In the genomic region with DNA sequence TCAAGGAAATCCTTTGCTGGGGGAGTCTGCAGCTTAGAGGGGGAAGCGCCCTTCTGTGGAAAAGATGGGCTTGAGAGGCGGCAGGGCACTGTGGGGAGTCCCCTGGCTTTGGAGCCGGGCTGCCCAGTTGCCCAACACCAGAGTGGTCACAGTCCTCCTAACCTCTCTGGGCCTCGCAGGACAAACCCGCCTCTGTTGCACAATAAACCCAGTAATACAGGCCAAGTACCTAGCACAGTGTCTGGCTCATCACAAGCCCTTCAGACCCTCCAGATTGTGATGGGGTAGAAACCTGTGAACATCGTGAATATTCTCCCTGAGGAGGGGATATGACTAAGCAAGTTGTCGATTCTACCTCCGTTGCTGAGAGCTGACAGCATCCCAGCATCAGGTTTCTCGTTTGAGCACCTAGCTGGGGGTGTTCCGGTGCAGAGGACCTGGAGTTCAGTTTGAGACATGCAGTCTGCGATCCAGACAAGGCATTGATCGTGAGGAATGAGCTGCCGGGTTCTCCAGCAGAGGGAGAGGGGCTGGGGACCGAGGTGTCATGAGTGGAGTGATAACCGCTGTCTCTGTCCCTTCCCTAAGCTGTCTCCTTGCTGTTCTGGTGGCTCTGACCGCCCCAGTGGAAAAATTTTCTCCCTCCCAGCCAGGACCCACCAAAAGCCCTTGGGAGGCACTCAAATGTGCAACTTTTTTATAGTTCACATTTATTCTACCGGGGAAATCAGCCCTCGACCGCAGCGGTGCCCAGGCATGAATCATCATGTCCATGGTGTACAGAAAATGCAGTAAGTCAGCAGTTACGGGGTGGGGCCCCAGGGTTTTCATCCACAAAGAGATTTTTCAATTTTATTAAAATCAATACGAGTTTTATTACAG, we compare ENCODE assay signal across 13 cellular contexts.
DNase-seq lines count a peak whose midpoint lies in the region; ATAC-seq and TF ChIP-seq lines count a peak whose summit lies in the region.
"Had no signal": no experiment of that assay in that cellular context is flagged by ENCODE, and none has a peak within 500 bp of the region (broad histone marks: within the 10 kb centered on the region; RNA-seq: fewer than 3 reads in every experiment).

No MANE protein-coding gene starts in this region.

- peaks cover 5% of the 10 kb centered on the region for H3K4me1 Mint-ChIP-seq in endodermal cell
- no peaks in the 10 kb centered on the region for H3K4me1 Mint-ChIP-seq in activated T-helper 17 cell treated with anti-CD3 and anti-CD28 coated beads, Interleukin-2, amount 50 U/mL, for 72 hours
- H3K4me1 Mint-ChIP-seq: activated CD4-positive, alpha-beta T cell treated with anti-CD3 and anti-CD28 coated beads, Interleukin-2, amount 10 ng/mL, durations not matched to agents 7 days and 5 days had no signal

- no peaks in the 10 kb centered on the region for H3K4me1 ChIP-seq in endodermal cell (ENCODE audit: control insufficient read depth, insufficient read depth, low read length)

- H3K27me3 ChIP-seq in H7 (ENCODE audit: control insufficient read depth, insufficient read depth, low read length) = no peaks in the 10 kb centered on the region
- no peaks in the 10 kb centered on the region for H3K27me3 ChIP-seq in endodermal cell (ENCODE audit: control insufficient read depth, insufficient read depth, low read length, poor library complexity, severe bottlenecking)

- TF ChIP-seq CTCF in endodermal cell (conservative IDR thresholded peaks at IDR 0.05) = peak; percentile 22
- TF ChIP-seq CTCF in retinal pigment epithelial cell (conservative IDR thresholded peaks at IDR 0.05; ENCODE audit: low read depth, low read length) = peak; percentile 10

- H3K4me3 ChIP-seq in H7 (ENCODE audit: insufficient read depth, low read depth, low read length) = no peak overlapping the region
- H3K4me3 ChIP-seq in endodermal cell (ENCODE audit: low read length) = no peak overlapping the region
- H3K4me3 ChIP-seq in retinal pigment epithelial cell (ENCODE audit: low read length) = no peak overlapping the region

- no peak overlapping the region for H3K9ac ChIP-seq in endodermal cell (ENCODE audit: extremely low read depth, low read length, poor library complexity, severe bottlenecking)

- no peaks in the 10 kb centered on the region for H3K9me3 Mint-ChIP-seq in endodermal cell
- no peaks in the 10 kb centered on the region for H3K9me3 Mint-ChIP-seq in activated T-helper 17 cell treated with anti-CD3 and anti-CD28 coated beads, Interleukin-2, amount 50 U/mL, for 72 hours
- H3K9me3 Mint-ChIP-seq: activated CD4-positive, alpha-beta T cell treated with anti-CD3 and anti-CD28 coated beads, Interleukin-2, amount 10 ng/mL, durations not matched to agents 7 days and 5 days; activated naive CD4-positive, alpha-beta T cell treated with anti-CD3 and anti-CD28 coated beads, Interleukin-2, amount 50 U/mL, for 72 hours had no signal

- peak; percentile 36 for DNase-seq in H7
- DNase-seq in NOMO-1 treated with DMSO at 0.1 percent for 48 hours (lab: John Stamatoyannopoulos, UW; ENCODE audit: unreplicated experiment) = peak; percentile 51
- peak; percentile 51 for DNase-seq in endodermal cell
- DNase-seq in retinal pigment epithelial cell (ENCODE audit: low read depth) = peak; percentile 12
- no peak for DNase-seq in activated CD4-positive, alpha-beta T cell treated with anti-CD3 and anti-CD28 coated beads, Interleukin-2, amount 50 U/mL, for 1 hour
- DNase-seq: activated CD4-positive, alpha-beta T cell treated with anti-CD3 and anti-CD28 coated beads, Interleukin-2, amount 10 ng/mL, durations not matched to agents 7 days and 5 days; DMS 273 treated with DMSO at 0.1 percent for 48 hours; midbrain; NCI-H2081 treated with DMSO at 0.1 percent for 48 hours; SHP77 had no signal

- ATAC-seq in HG02981 (IDR thresholded peaks at IDR 0.05; ENCODE audit: unreplicated experiment) = no peak
- no peak for ATAC-seq in activated T-helper 17 cell treated with anti-CD3 and anti-CD28 coated beads, Interleukin-2, amount 50 U/mL, for 72 hours (replicated peaks)
- ATAC-seq: activated naive CD4-positive, alpha-beta T cell treated with anti-CD3 and anti-CD28 coated beads, Interleukin-2, amount 50 U/mL, for 72 hours had no signal

- H3K27me3 Mint-ChIP-seq in endodermal cell (ENCODE audit: insufficient read depth) = peaks cover 10% of the 10 kb centered on the region
- no peaks in the 10 kb centered on the region for H3K27me3 Mint-ChIP-seq in activated T-helper 17 cell treated with anti-CD3 and anti-CD28 coated beads, Interleukin-2, amount 50 U/mL, for 72 hours

- no peaks in the 10 kb centered on the region for H3K9me3 ChIP-seq in endodermal cell (ENCODE audit: control insufficient read depth, low read length)

- H3K4me3 Mint-ChIP-seq in endodermal cell = no peak overlapping the region
- no peak overlapping the region for H3K4me3 Mint-ChIP-seq in activated T-helper 17 cell treated with anti-CD3 and anti-CD28 coated beads, Interleukin-2, amount 50 U/mL, for 72 hours
- H3K4me3 Mint-ChIP-seq: activated CD4-positive, alpha-beta T cell treated with anti-CD3 and anti-CD28 coated beads, Interleukin-2, amount 10 ng/mL, durations not matched to agents 7 days and 5 days had no signal

- H3K27ac Mint-ChIP-seq in endodermal cell = no peak overlapping the region
- no peak overlapping the region for H3K27ac Mint-ChIP-seq in activated T-helper 17 cell treated with anti-CD3 and anti-CD28 coated beads, Interleukin-2, amount 50 U/mL, for 72 hours
- H3K27ac Mint-ChIP-seq: activated CD4-positive, alpha-beta T cell treated with anti-CD3 and anti-CD28 coated beads, Interleukin-2, amount 10 ng/mL, durations not matched to agents 7 days and 5 days; activated naive CD4-positive, alpha-beta T cell treated with anti-CD3 and anti-CD28 coated beads, Interleukin-2, amount 50 U/mL, for 72 hours had no signal

- no peak overlapping the region for H3K27ac ChIP-seq in endodermal cell (ENCODE audit: low read depth, low read length)

- H3K36me3 Mint-ChIP-seq in endodermal cell (ENCODE audit: low read depth) = no peaks in the 10 kb centered on the region
- H3K36me3 Mint-ChIP-seq in activated T-helper 17 cell treated with anti-CD3 and anti-CD28 coated beads, Interleukin-2, amount 50 U/mL, for 72 hours (ENCODE audit: low read depth) = no peaks in the 10 kb centered on the region
- H3K36me3 Mint-ChIP-seq: activated naive CD4-positive, alpha-beta T cell treated with anti-CD3 and anti-CD28 coated beads, Interleukin-2, amount 50 U/mL, for 72 hours had no signal

- H3K36me3 ChIP-seq in H7 (replicated peaks; ENCODE audit: control insufficient read depth, insufficient read depth, low read length) (no peaks in the 10 kb centered on the region), endodermal cell (ENCODE audit: control insufficient read depth, insufficient read depth, low read length) (no peaks in the 10 kb centered on the region)

- 79 to 84% methylated on average over 12 to 22 of the region's 22 CpGs for WGBS in endodermal cell (ENCODE audit: insufficient coverage in 1 of 2, insufficient read length in 1 of 2), 2 experiments
